ENCODE assay signal across 21 cellular contexts in genomic region chr17:9839433-9839832, GRCh38. TPM values are rescaled to one million over a fixed set of nuclear protein-coding genes. Genes with fewer than 3 reads are reported as not detected.
DNase-seq lines count a peak whose midpoint lies in the region; ATAC-seq and TF ChIP-seq lines count a peak whose summit lies in the region.
"Had no signal": no experiment of that assay in that cellular context is flagged by ENCODE, and none has a peak within 500 bp of the region (broad histone marks: within the 10 kb centered on the region; RNA-seq: fewer than 3 reads in every experiment).

No MANE protein-coding gene starts in this region.

- ATAC-seq in HCT116 (peak; percentile 80), WTC11 (peak; percentile 86)
- ATAC-seq: left ventricle myocardium superior; natural killer cell treated with Interleukin-12 subunit alpha and Interleukin-12 subunit beta and Interleukin-15 and Interleukin-18, amount 100 ng/mL, for 72 hours; stimulated activated memory B cell treated with anti-CD40 and anti-IgM and Interleukin-4, amounts not matched to agents 10 μg/mL and 1 μg/mL and 100 μg/mL, for 72 hours had no signal

- no peaks in the 10 kb centered on the region for H3K9me3 ChIP-seq in HCT116 (ENCODE audit: control insufficient read depth in 1 of 2, insufficient read depth in 1 of 2, low read depth in 1 of 2, low read length in 2 of 2)
- H3K9me3 ChIP-seq: right atrium auricular region had no signal

- H2AFZ ChIP-seq in HCT116 (ENCODE audit: low read depth, low read length, poor library complexity, severe bottlenecking): no peak overlapping the region

- no peaks in the 10 kb centered on the region for H3K79me2 ChIP-seq in HCT116 (ENCODE audit: insufficient read depth, low read length)

- peaks cover 7% of the 10 kb centered on the region for H3K9me3 Mint-ChIP-seq in WTC11
- no peaks in the 10 kb centered on the region for H3K9me3 Mint-ChIP-seq in activated CD4-positive, alpha-beta T cell treated with anti-CD3 and anti-CD28 coated beads, Interleukin-2, amount 10 ng/mL, durations not matched to agents 7 days and 5 days
- H3K9me3 Mint-ChIP-seq: natural killer cell treated with Interleukin-12 subunit alpha and Interleukin-12 subunit beta and Interleukin-15 and Interleukin-18, amount 100 ng/mL, for 72 hours; stimulated activated memory B cell treated with anti-CD40 and anti-IgM and Interleukin-4, amounts not matched to agents 10 μg/mL and 1 μg/mL and 100 μg/mL, for 72 hours had no signal

- intact Hi-C loops in HCT116 (cut with micrococcal nuclease): no loop called here

- POLR2A ChIA-PET in HCT116 (lab: Charles Lee) (no interaction called here), WTC11 (lab: Charles Lee) (no interaction called here)
- POLR2A ChIA-PET in activated CD4-positive, alpha-beta T cell treated with anti-CD3 and anti-CD28 coated beads, Interleukin-2, amount 10 ng/mL, durations not matched to agents 7 days and 5 days (lab: Charles Lee): no interaction called here

- H3K9ac ChIP-seq in HCT116 (ENCODE audit: low read length): no peak overlapping the region

- H3K27ac ChIP-seq in HCT116 (ENCODE audit: low read depth, low read length): no peak overlapping the region

- RAD21 ChIA-PET in HCT116 (lab: Charles Lee; ENCODE audit: low non-redundant PET in 1 of 2, low total read pairs in 2 of 2, uncharacterized antibody in 2 of 2, unreplicated experiment in 2 of 2): no interaction called here

- H4K20me1 ChIP-seq in HCT116 (ENCODE audit: insufficient read depth): no peaks in the 10 kb centered on the region

- no peak overlapping the region for H3K4me2 ChIP-seq in HCT116 (ENCODE audit: low read length)

- peaks cover 12% of the 10 kb centered on the region for H3K27me3 ChIP-seq in HCT116 (ENCODE audit: insufficient read depth, low read length)
- H3K27me3 ChIP-seq: right atrium auricular region had no signal

- no TSS peak for BruUV-seq in HCT116 (replicated peaks; lab: Mats Ljungman, UMichigan)

- CTCF ChIA-PET in HCT116 (lab: Charles Lee) (no interaction called here), WTC11 (lab: Charles Lee) (interaction anchor here (0.7 to 3.0 kb wide), 7 partner anchors 37 to 149 kb away, joined by 3 to 18 read pairs (median 5); no protein-coding TSS in a partner anchor)
- CTCF ChIA-PET in activated CD4-positive, alpha-beta T cell treated with anti-CD3 and anti-CD28 coated beads, Interleukin-2, amount 10 ng/mL, durations not matched to agents 7 days and 5 days (lab: Charles Lee): no interaction called here

- no peak overlapping the region for H3K4me3 ChIP-seq in HCT116 (replicated peaks in 1 of 2; ENCODE audit: low read depth in 1 of 2, low read length in 2 of 2)
- H3K4me3 ChIP-seq: right atrium auricular region had no signal

- TF ChIP-seq CTCF in HCT116 (IDR thresholded peaks at IDR 0.05 in 2 of 3, conservative IDR thresholded peaks at IDR 0.05 in 1 of 3; ENCODE audit: borderline replicate concordance in 1 of 3, insufficient read depth in 1 of 3, low read depth in 2 of 3, low read length in 2 of 3) (peak in 2 of 3 experiments; percentile 46 to 57; a peak in 4 of 6 replicates), WTC11 (IDR thresholded peaks at IDR 0.05) (no peak)

- no peak for TF ChIP-seq POLR2A in HCT116 (IDR thresholded peaks at IDR 0.05; ENCODE audit: borderline replicate concordance, extremely low read depth, insufficient read depth, insufficient read length)

- H3K4me1 ChIP-seq in HCT116 (ENCODE audit: control insufficient read depth in 1 of 2, insufficient read depth in 2 of 2, low read length in 2 of 2): peaks cover 5 to 20% of the 10 kb centered on the region in 2 experiments

- no peaks in the 10 kb centered on the region for H3K36me3 Mint-ChIP-seq in WTC11
- no peaks in the 10 kb centered on the region for H3K36me3 Mint-ChIP-seq in activated CD4-positive, alpha-beta T cell treated with anti-CD3 and anti-CD28 coated beads, Interleukin-2, amount 10 ng/mL, durations not matched to agents 7 days and 5 days (ENCODE audit: low read depth)
- H3K36me3 Mint-ChIP-seq: natural killer cell treated with Interleukin-12 subunit alpha and Interleukin-12 subunit beta and Interleukin-15 and Interleukin-18, amount 100 ng/mL, for 72 hours; stimulated activated memory B cell treated with anti-CD40 and anti-IgM and Interleukin-4, amounts not matched to agents 10 μg/mL and 1 μg/mL and 100 μg/mL, for 72 hours had no signal

- no peaks in the 10 kb centered on the region for H3K9me2 ChIP-seq in HCT116 (ENCODE audit: insufficient read depth)

- peaks cover 14% of the 10 kb centered on the region for H3K27me3 Mint-ChIP-seq in WTC11 (ENCODE audit: low read depth)
- peaks cover 2% of the 10 kb centered on the region for H3K27me3 Mint-ChIP-seq in activated CD4-positive, alpha-beta T cell treated with anti-CD3 and anti-CD28 coated beads, Interleukin-2, amount 10 ng/mL, durations not matched to agents 7 days and 5 days
- H3K27me3 Mint-ChIP-seq: stimulated activated memory B cell treated with anti-CD40 and anti-IgM and Interleukin-4, amounts not matched to agents 10 μg/mL and 1 μg/mL and 100 μg/mL, for 72 hours had no signal

- peaks cover 21% of the 10 kb centered on the region for H3K4me1 Mint-ChIP-seq in WTC11
- H3K4me1 Mint-ChIP-seq in activated CD4-positive, alpha-beta T cell treated with anti-CD3 and anti-CD28 coated beads, Interleukin-2, amount 10 ng/mL, durations not matched to agents 7 days and 5 days: no peaks in the 10 kb centered on the region
- H3K4me1 Mint-ChIP-seq: stimulated activated memory B cell treated with anti-CD40 and anti-IgM and Interleukin-4, amounts not matched to agents 10 μg/mL and 1 μg/mL and 100 μg/mL, for 72 hours had no signal

- TF ChIP-seq RAD21 in HCT116 (IDR thresholded peaks at IDR 0.05; ENCODE audit: low read depth): peak; percentile 26; the same call in 1 of the 2 replicates

- no peak overlapping the region for H3K4me3 Mint-ChIP-seq in WTC11
- no peak overlapping the region for H3K4me3 Mint-ChIP-seq in activated CD4-positive, alpha-beta T cell treated with anti-CD3 and anti-CD28 coated beads, Interleukin-2, amount 10 ng/mL, durations not matched to agents 7 days and 5 days
- H3K4me3 Mint-ChIP-seq: natural killer cell treated with Interleukin-12 subunit alpha and Interleukin-12 subunit beta and Interleukin-15 and Interleukin-18, amount 100 ng/mL, for 72 hours; stimulated activated memory B cell treated with anti-CD40 and anti-IgM and Interleukin-4, amounts not matched to agents 10 μg/mL and 1 μg/mL and 100 μg/mL, for 72 hours had no signal

- DNase-seq in 8988T (peak; percentile 32), HCT116 (ENCODE audit: low read depth, low spot score) (no peak), WTC11 (ENCODE audit: low spot score) (peak; percentile 17), iPS DF 4.7 (ENCODE audit: extremely low read depth, low spot score) (peak; percentile 14), NCI-H2081 (lab: John Stamatoyannopoulos, UW) (no peak), NCI-H2171 treated with DMSO at 0.1 percent for 48 hours (lab: John Stamatoyannopoulos, UW) (no peak)
- no peak for DNase-seq in activated CD4-positive, alpha-beta T cell treated with anti-CD3 and anti-CD28 coated beads for 1 hour
- no peak for DNase-seq in activated CD4-positive, alpha-beta T cell treated with anti-CD3 and anti-CD28 coated beads, Interleukin-2, amount 10 ng/mL, durations not matched to agents 7 days and 5 days
- DNase-seq: activated CD4-positive, CD25-positive, alpha-beta regulatory T cell treated with anti-CD3 and anti-CD28 coated beads, Interleukin-2, amount 50 U/mL, for 72 hours; activated CD8-positive, alpha-beta memory T cell treated with anti-CD3 and anti-CD28 coated beads, Interleukin-2, amount 50 U/mL, for 48 hours; activated naive CD4-positive, alpha-beta T cell treated with anti-CD3 and anti-CD28 coated beads, Interleukin-2, amount 50 U/mL, for 16 hours; central memory CD4-positive, alpha-beta T cell; head of caudate nucleus; left ventricle myocardium superior; NCI-H1417 treated with DMSO at 0.1 percent for 48 hours; NCI-H524 treated with DMSO at 0.1 percent for 48 hours; T-helper 1 cell had no signal

- H3K36me3 ChIP-seq in HCT116 (ENCODE audit: control insufficient read depth in 1 of 2, insufficient read depth in 2 of 2, low read length in 2 of 2): no peaks in the 10 kb centered on the region
- H3K36me3 ChIP-seq: right atrium auricular region had no signal

- no peak overlapping the region for H3K27ac Mint-ChIP-seq in WTC11
- H3K27ac Mint-ChIP-seq in activated CD4-positive, alpha-beta T cell treated with anti-CD3 and anti-CD28 coated beads, Interleukin-2, amount 10 ng/mL, durations not matched to agents 7 days and 5 days: no peak overlapping the region
- H3K27ac Mint-ChIP-seq: natural killer cell treated with Interleukin-12 subunit alpha and Interleukin-12 subunit beta and Interleukin-15 and Interleukin-18, amount 100 ng/mL, for 72 hours; stimulated activated memory B cell treated with anti-CD40 and anti-IgM and Interleukin-4, amounts not matched to agents 10 μg/mL and 1 μg/mL and 100 μg/mL, for 72 hours had no signal

TF ChIP-seq in HCT116, 20 proteins besides CTCF, POLR2A, EP300 and RAD21 (continues in another document):
- no peak for TF ChIP-seq ATF3 (IDR thresholded peaks at IDR 0.05)
- TF ChIP-seq FOSL1 (IDR thresholded peaks at IDR 0.05; ENCODE audit: low read depth): no peak

RNA-seq across cellular contexts. Expression of gene GLP2R, which starts 13.7 kb away (rescaled TPM):
- total RNA-seq in HCT116 (2021; ENCODE audit: unreplicated experiment) (not detected), WTC11 (2021) (not detected in 3 replicates)
- polyA plus RNA-seq in HCT116 (2012): 0.02 TPM in 1 of 2 replicates, not detected in the other
- total RNA-seq in activated CD4-positive, alpha-beta T cell treated with anti-CD3 and anti-CD28 coated beads, Interleukin-2, amount 10 ng/mL, durations not matched to agents 7 days and 5 days: not detected
- total RNA-seq: natural killer cell treated with Interleukin-12 subunit alpha and Interleukin-12 subunit beta and Interleukin-15 and Interleukin-18, amount 100 ng/mL, for 72 hours had no signal

RNA-seq across cellular contexts. Expression of gene GSG1L2, which starts 17.6 kb away (rescaled TPM):
- total RNA-seq in HCT116 (2021; ENCODE audit: unreplicated experiment) (not detected), WTC11 (2021) (not detected in 3 replicates)
- not detected in 2 replicates for polyA plus RNA-seq in HCT116 (2012)
- not detected for total RNA-seq in activated CD4-positive, alpha-beta T cell treated with anti-CD3 and anti-CD28 coated beads, Interleukin-2, amount 10 ng/mL, durations not matched to agents 7 days and 5 days
- total RNA-seq: left ventricle myocardium superior; natural killer cell treated with Interleukin-12 subunit alpha and Interleukin-12 subunit beta and Interleukin-15 and Interleukin-18, amount 100 ng/mL, for 72 hours; right atrium auricular region; urinary bladder had no signal
- polyA plus RNA-seq: urinary bladder had no signal

RNA-seq across cellular contexts. Expression of gene DHRS7C, which starts 48.0 kb away (rescaled TPM):
- not detected for total RNA-seq in HCT116 (2021; ENCODE audit: unreplicated experiment)
- not detected in 2 replicates for polyA plus RNA-seq in HCT116 (2012)
- not detected in 3 replicates for total RNA-seq in WTC11 (2021)
- not detected for total RNA-seq in activated CD4-positive, alpha-beta T cell treated with anti-CD3 and anti-CD28 coated beads, Interleukin-2, amount 10 ng/mL, durations not matched to agents 7 days and 5 days
- total RNA-seq: natural killer cell treated with Interleukin-12 subunit alpha and Interleukin-12 subunit beta and Interleukin-15 and Interleukin-18, amount 100 ng/mL, for 72 hours had no signal

Comparison
In these comparisons a context has a peak if more than half of its experiments do, and no peak if none do; other contexts are left out.
1. DNase-seq: peak in 8988T (single experiment), WTC11 (single experiment) and iPS DF 4.7 (single experiment); none in HCT116 (single experiment), activated CD4-positive, alpha-beta T cell treated with anti-CD3 and anti-CD28 coated beads for 1 hour (single experiment), NCI-H2081 (0 of 2), activated CD4-positive, alpha-beta T cell treated with anti-CD3 and anti-CD28 coated beads, Interleukin-2, amount 10 ng/mL, durations not matched to agents 7 days and 5 days (single experiment) and NCI-H2171 treated with DMSO at 0.1 percent for 48 hours (single experiment).